8 cellular contexts compared by ENCODE assay signal in genomic region chr1:19311931-19312781, GRCh38. TPM values are rescaled to one million over a fixed set of nuclear protein-coding genes. Genes with fewer than 3 reads are reported as not detected.
DNase-seq lines count a peak whose midpoint lies in the region; ATAC-seq and TF ChIP-seq lines count a peak whose summit lies in the region.

AKR7A2 (minus strand) TSS chr1:19312144; CDS start chr1:19312124, 20 bp downstream.
SLC66A1 (plus strand) TSS chr1:19312326; CDS start chr1:19317678, 5,352 bp downstream.

- H3F3A ChIP-seq in smooth muscle cell (ENCODE audit: low read depth): no peaks in the 10 kb centered on the region

- CTCF ChIA-PET in AG04449 (lab: Yijun Ruan, JAX): interaction anchor here (1.4 to 3.1 kb wide), 4 partner anchors 27 to 341 kb away, joined by 3 to 16 read pairs (median 4); no protein-coding TSS in a partner anchor
- CTCF ChIA-PET in activated B cell treated with CpG ODN at 0.5 μM for 24 hours (lab: Charles Lee): no interaction called here

- WGBS in smooth muscle cell (ENCODE audit: low lambda C conversion rate): under 1% methylated on average over 86 of the region's 105 CpGs

- H3K27ac Mint-ChIP-seq in activated B cell treated with CpG ODN at 0.5 μM for 24 hours: peak within 1 kb of the TSS; percentile 61

- H3K4me1 Mint-ChIP-seq in activated B cell treated with CpG ODN at 0.5 μM for 24 hours: peaks cover 58% of the 10 kb centered on the region

- H3K27ac ChIP-seq in smooth muscle cell (ENCODE audit: low read depth): peak within 1 kb of the TSS; percentile 93

- H3K27me3 Mint-ChIP-seq in activated B cell treated with CpG ODN at 0.5 μM for 24 hours: no peaks in the 10 kb centered on the region

- peaks cover 32% of the 10 kb centered on the region for H4K20me1 ChIP-seq in smooth muscle cell (ENCODE audit: low read depth)

- H3K79me2 ChIP-seq in smooth muscle cell (ENCODE audit: low read depth): peaks cover 4% of the 10 kb centered on the region

- peak within 1 kb of the TSS; percentile 90 for H3K4me3 Mint-ChIP-seq in activated B cell treated with CpG ODN at 0.5 μM for 24 hours

- H3K9me3 ChIP-seq in smooth muscle cell (replicated peaks; ENCODE audit: low read depth): no peaks in the 10 kb centered on the region

- H3K4me1 ChIP-seq in smooth muscle cell (ENCODE audit: low read depth): peaks cover 3% of the 10 kb centered on the region

- intact Hi-C loops in activated B cell treated with CpG ODN at 0.5 μM for 24 hours (cut with micrococcal nuclease): loop anchor here (1.0 to 10.0 kb wide), 5 partner anchors 61 to 407 kb away; partner anchors contain the start of genes ALDH4A1, CAPZB, EMC1 and MRTO4

- H3K9ac ChIP-seq in smooth muscle cell (ENCODE audit: low read depth): peak within 1 kb of the TSS; percentile 96

- TF ChIP-seq CTCF in AG04449 (IDR thresholded peaks at IDR 0.05; ENCODE audit: insufficient read depth, low read length, missing control alignments) (no peak), activated B cell treated with CpG ODN at 0.5 μM for 24 hours (IDR thresholded peaks at IDR 0.05) (no peak), cardiac fibroblast (IDR thresholded peaks at IDR 0.05; ENCODE audit: low read depth, low read length) (no peak), smooth muscle cell (IDR thresholded peaks at IDR 0.05; ENCODE audit: borderline replicate concordance, insufficient read depth, poor library complexity, severe bottlenecking) (no peak)

- H3K4me3 ChIP-seq in AG04449 (ENCODE audit: low read depth, low read length) (peak within 1 kb of the TSS; percentile 83), cardiac fibroblast (replicated peaks in 1 of 2; ENCODE audit: low read depth in 2 of 2, low read length in 2 of 2) (peak within 1 kb of the TSS; percentile 83 to 87), smooth muscle cell (peak within 1 kb of the TSS; percentile 94)

- no peaks in the 10 kb centered on the region for H3K27me3 ChIP-seq in smooth muscle cell (ENCODE audit: low read depth)

- no peaks in the 10 kb centered on the region for H3K9me3 Mint-ChIP-seq in activated B cell treated with CpG ODN at 0.5 μM for 24 hours

- peaks cover 18% of the 10 kb centered on the region for H3K36me3 Mint-ChIP-seq in activated B cell treated with CpG ODN at 0.5 μM for 24 hours (ENCODE audit: low read depth)

- H2AFZ ChIP-seq in smooth muscle cell (ENCODE audit: low read depth): peak within 1 kb of the TSS; percentile 62

- DNase-seq in AG04449 (ENCODE audit: low read depth, low spot score) (no peak), NCI-H2196 (lab: John Stamatoyannopoulos, UW; ENCODE audit: unreplicated experiment) (peak; percentile 97), activated B cell treated with CpG ODN at 0.5 μM for 24 hours (peak; percentile 96), cardiac fibroblast (ENCODE audit: low read depth in 2 of 2) (peak; percentile 90 to 95), iPS-NIHi7 (ENCODE audit: extremely low spot score) (peak; percentile 100), smooth muscle cell (lab: John Stamatoyannopoulos, UW; ENCODE audit: unreplicated experiment) (peak; percentile 75)

- H3K36me3 ChIP-seq in smooth muscle cell (ENCODE audit: low read depth): no peaks in the 10 kb centered on the region

- peak within 1 kb of the TSS; percentile 97 for H3K4me2 ChIP-seq in smooth muscle cell

- POLR2A ChIA-PET in AG04449 (lab: Yijun Ruan, JAX): interaction anchor here (0.6 to 1.5 kb wide), 2 partner anchors 24 to 51 kb away, joined by 3 to 4 read pairs; no protein-coding TSS in a partner anchor
- POLR2A ChIA-PET in activated B cell treated with CpG ODN at 0.5 μM for 24 hours (lab: Charles Lee): interaction anchor here (0.6 to 2.9 kb wide), 4 partner anchors 61 to 285 kb away, joined by 3 to 12 read pairs (median 6); partner anchors contain the start of genes EMC1 and MRTO4

- ATAC-seq in GM18907 (IDR thresholded peaks at IDR 0.05; ENCODE audit: unreplicated experiment) (peak; percentile 78), HG03135 (IDR thresholded peaks at IDR 0.05; ENCODE audit: unreplicated experiment) (peak; percentile 72), activated B cell treated with CpG ODN at 0.5 μM for 24 hours (ENCODE audit: low read depth) (peak; percentile 91)

RNA-seq across cellular contexts. Expression of gene AKR7A2, which starts in this region (rescaled TPM):
- total RNA-seq in activated B cell treated with CpG ODN at 0.5 μM for 24 hours (29.9 and 30.3 TPM in 2 replicates), smooth muscle cell (67.5 and 79.6 TPM in 2 replicates)
- polyA plus RNA-seq in smooth muscle cell: 83.0 and 86.4 TPM in 2 replicates

RNA-seq across cellular contexts. Expression of gene SLC66A1, which starts in this region (rescaled TPM):
- total RNA-seq in activated B cell treated with CpG ODN at 0.5 μM for 24 hours: 9.1 and 11.9 TPM in 2 replicates
- 13.4 and 23.9 TPM in 2 replicates for total RNA-seq in smooth muscle cell
- 20.4 and 21.9 TPM in 2 replicates for polyA plus RNA-seq in smooth muscle cell
